ENCODE assay signal across 8 cellular contexts in genomic region chr12:121893901-121894540, GRCh38. TPM values are rescaled to one million over a fixed set of nuclear protein-coding genes. Genes with fewer than 3 reads are reported as not detected.
DNase-seq lines count a peak whose midpoint lies in the region; ATAC-seq and TF ChIP-seq lines count a peak whose summit lies in the region.

No MANE protein-coding gene starts in this region.

- H3K27ac ChIP-seq in 22Rv1, result peak overlapping the region; percentile 77
- H3K27ac ChIP-seq in vagina, result peak overlapping the region; percentile 62
- peak overlapping the region in 1 of 4 donors; percentile 20 for H3K27ac ChIP-seq in esophagus muscularis mucosa (replicated peaks in 1 of 4)

- no peaks in the 10 kb centered on the region for H3K9me3 ChIP-seq in vagina
- H3K9me3 ChIP-seq in esophagus muscularis mucosa, result no peaks in the 10 kb centered on the region

- H3K4me1 ChIP-seq in vagina (peaks cover 38% of the 10 kb centered on the region), esophagus muscularis mucosa (peaks cover 13 to 40% (median 32%) of the 10 kb centered on the region in 4 donors)

- H3K9me3 Mint-ChIP-seq in HFFc6, result no peaks in the 10 kb centered on the region
- H3K9me3 Mint-ChIP-seq in WTC11, result no peaks in the 10 kb centered on the region

- H3K4me1 Mint-ChIP-seq in HFFc6 (ENCODE audit: low read depth) (peaks cover 35% of the 10 kb centered on the region), WTC11 (peaks cover 18% of the 10 kb centered on the region)

- H3K36me3 Mint-ChIP-seq in HFFc6 (ENCODE audit: low read depth) (peaks cover 30% of the 10 kb centered on the region), WTC11 (peaks cover 11% of the 10 kb centered on the region)

- CTCF ChIA-PET in WTC11 (lab: Charles Lee), result interaction anchor here (0.6 to 4.3 kb wide), 7 partner anchors 24 to 104 kb away, joined by 3 to 40 read pairs (median 4); partner anchors contain the start of genes CFAP251 and RHOF

- H3K27me3 Mint-ChIP-seq in HFFc6 (ENCODE audit: insufficient read depth), result peaks cover 1% of the 10 kb centered on the region; the same call in 1 of the 2 replicates
- H3K27me3 Mint-ChIP-seq in WTC11 (ENCODE audit: low read depth), result peaks cover 12% of the 10 kb centered on the region

- POLR2A ChIA-PET in WTC11 (lab: Charles Lee), result no interaction called here

- H3K36me3 ChIP-seq in vagina, result peaks cover 0 to 35% of the 10 kb centered on the region in 2 donors
- peaks cover 28 to 78% (median 57%) of the 10 kb centered on the region in 4 donors for H3K36me3 ChIP-seq in esophagus muscularis mucosa

- H3K27ac Mint-ChIP-seq in HFFc6, result peak overlapping the region; percentile 74
- no peak overlapping the region for H3K27ac Mint-ChIP-seq in WTC11

- peak overlapping the region; percentile 56 for H3K4me3 Mint-ChIP-seq in HFFc6
- H3K4me3 Mint-ChIP-seq in WTC11, result no peak overlapping the region

- TF ChIP-seq EP300 in esophagus muscularis mucosa (IDR thresholded peaks at IDR 0.05), result no peak

- WGBS in esophagus muscularis mucosa, result 67% methylated on average over 6 of the region's 6 CpGs

- ATAC-seq in WTC11 (peak; percentile 58), GM18868 (IDR thresholded peaks at IDR 0.05; ENCODE audit: unreplicated experiment) (no peak)

- TF ChIP-seq POLR2A in vagina (IDR thresholded peaks at IDR 0.05) (no peak), esophagus muscularis mucosa (IDR thresholded peaks at IDR 0.05; ENCODE audit: low read depth) (no peak)

- intact Hi-C loops in vagina (cut with DNase I), result no loop called here
- intact Hi-C loops in esophagus muscularis mucosa (cut with DNase I), result no loop called here

- no peak for TF ChIP-seq CTCF in 22Rv1 (IDR thresholded peaks at IDR 0.05)
- TF ChIP-seq CTCF in HFFc6 (IDR thresholded peaks at IDR 0.05), result no peak
- no peak for TF ChIP-seq CTCF in WTC11 (IDR thresholded peaks at IDR 0.05)
- no peak for TF ChIP-seq CTCF in vagina (IDR thresholded peaks at IDR 0.05)
- no peak for TF ChIP-seq CTCF in esophagus muscularis mucosa (IDR thresholded peaks at IDR 0.05)

- no peak overlapping the region for H3K4me3 ChIP-seq in vagina
- no peak overlapping the region for H3K4me3 ChIP-seq in esophagus muscularis mucosa

- DNase-seq in HFFc6 (peak; percentile 63), WTC11 (ENCODE audit: low spot score) (no peak), glomerular visceral epithelial cell (ENCODE audit: extremely low spot score) (peak; percentile 28), vagina (ENCODE audit: extremely low spot score in 2 of 2) (no peak), NOMO-1 (lab: John Stamatoyannopoulos, UW; ENCODE audit: unreplicated experiment in 2 of 2) (no peak), esophagus muscularis mucosa (ENCODE audit: extremely low spot score) (no peak)

- H3K27me3 ChIP-seq in vagina (no peaks in the 10 kb centered on the region), esophagus muscularis mucosa (no peaks in the 10 kb centered on the region)

TF ChIP-seq in WTC11, 78 proteins besides CTCF, POLR2A, EP300 and RAD21:
- TF ChIP-seq FOXP1 (CRISPR knock-in tag; IDR thresholded peaks at IDR 0.05; ENCODE audit: borderline replicate concordance), result no peak
- no peak for TF ChIP-seq ZNF281 (CRISPR knock-in tag; IDR thresholded peaks at IDR 0.05)
- no peak for TF ChIP-seq ATF2 (CRISPR knock-in tag; IDR thresholded peaks at IDR 0.05; ENCODE audit: borderline replicate concordance, low read depth)
- no peak for TF ChIP-seq EMX1 (CRISPR knock-in tag; IDR thresholded peaks at IDR 0.05)
- TF ChIP-seq TCF7 (CRISPR knock-in tag; IDR thresholded peaks at IDR 0.05; ENCODE audit: low read depth), result no peak
- TF ChIP-seq PREB (CRISPR knock-in tag; IDR thresholded peaks at IDR 0.05; ENCODE audit: borderline replicate concordance), result no peak
- TF ChIP-seq SMAD3 (CRISPR knock-in tag; IDR thresholded peaks at IDR 0.05; ENCODE audit: borderline replicate concordance), result no peak
- no peak for TF ChIP-seq KAT7 (CRISPR knock-in tag; IDR thresholded peaks at IDR 0.05; ENCODE audit: borderline replicate concordance)
- TF ChIP-seq AFF4 (CRISPR knock-in tag; IDR thresholded peaks at IDR 0.05; ENCODE audit: borderline replicate concordance), result no peak
TF ChIP-seq in WTC11: peak in this region for 0.

RNA-seq across cellular contexts. Expression of gene PSMD9, which starts 5.4 kb away (rescaled TPM):
- 10 to 100 TPM; 63.4 to 84.7 (median 75.1) TPM for total RNA-seq in HFFc6 (2021; fragmentation: NEBNext Ultra II Directional; extraction: Animal tissue kit (Norgen Biotek cat#: 25700))
- total RNA-seq in WTC11 (2021) (35.3 to 36.4 TPM (median 36.2 TPM) in 3 replicates), vagina (46.2 TPM), esophagus muscularis mucosa (10 to 100 TPM; 22.4 to 63.7 (median 44.4) TPM)

RNA-seq across cellular contexts. Expression of gene CFAP251, which starts 24.4 kb away (rescaled TPM):
- total RNA-seq in HFFc6 (2021; fragmentation: NEBNext Ultra II Directional; extraction: Animal tissue kit (Norgen Biotek cat#: 25700)), result 1 to 10 TPM in 5 of 6 experiments, under 1 TPM in 1; 0.66 to 4.2 (median 3.3) TPM
- total RNA-seq in WTC11 (2021), result 2.9 to 3.1 TPM (median 3.0 TPM) in 3 replicates
- total RNA-seq in vagina, result 8.8 TPM
- total RNA-seq in esophagus muscularis mucosa, result 1 to 10 TPM in 1 of 4 donors, under 1 TPM in 3; 0.66 to 1.9 (median 0.87) TPM

RNA-seq across cellular contexts. Expression of gene HPD, which starts 35.4 kb away (rescaled TPM):
- total RNA-seq in HFFc6 (2021; fragmentation: NEBNext Ultra II Directional; extraction: Animal tissue kit (Norgen Biotek cat#: 25700)), result under 1 TPM in 4 of 6 experiments, not detected in 2; 0.14 to 0.25 (median 0.21) TPM
- total RNA-seq in WTC11 (2021), result 0.39 to 0.48 TPM (median 0.44 TPM) in 3 replicates
- total RNA-seq in vagina, result not detected
- total RNA-seq in esophagus muscularis mucosa, result 1 to 10 TPM in 2 of 4 donors, under 1 TPM in 2; 0.65 to 3.3 (median 1.3) TPM

Comparison
In these comparisons a context has a peak if more than half of its experiments do, and no peak if none do; other contexts are left out.
1. DNase-seq: peak in HFFc6 (single experiment) and glomerular visceral epithelial cell (single experiment); none in WTC11 (single experiment), vagina (0 of 2), NOMO-1 (0 of 2) and esophagus muscularis mucosa (single experiment).